In genomic region chr2:49954074-49954473, GRCh38 we compare ENCODE assay signal across 8 cellular contexts.
"Had no signal": no experiment of that assay in that cellular context is flagged by ENCODE, and none has a peak within 500 bp of the region (broad histone marks: within the 10 kb centered on the region; RNA-seq: fewer than 3 reads in every experiment).

No MANE protein-coding gene starts in this region.

- DNase-seq: IMR-90, KBM-7, KG1 had no signal

- ATAC-seq: HepG2, K562 had no signal

- H3K4me1 Mint-ChIP-seq: IgD-negative memory B cell had no signal

- H3K27me3 Mint-ChIP-seq: IgD-negative memory B cell had no signal

- H3K27ac Mint-ChIP-seq: IgD-negative memory B cell had no signal

- H3K36me3 Mint-ChIP-seq: IgD-negative memory B cell had no signal

- H3K4me3 ChIP-seq: K562 had no signal

- H3K27ac ChIP-seq: HL-60, KMS-11 had no signal

- H3K4me3 Mint-ChIP-seq: IgD-negative memory B cell had no signal
